Comparison of ENCODE assay signal across 17 cellular contexts in genomic region chr16:81891734-81892364, GRCh38.
DNase-seq lines count a peak whose midpoint lies in the region; ATAC-seq and TF ChIP-seq lines count a peak whose summit lies in the region.
"Had no signal": no experiment of that assay in that cellular context is flagged by ENCODE, and none has a peak within 500 bp of the region (broad histone marks: within the 10 kb centered on the region; RNA-seq: fewer than 3 reads in every experiment).

No MANE protein-coding gene starts in this region.

- no peak for TF ChIP-seq POLR2A in sigmoid colon (IDR thresholded peaks at IDR 0.05)

- H3K9ac ChIP-seq in GM23248 (no peak overlapping the region), PC-3 (ENCODE audit: low read length) (no peak overlapping the region)

- H3K79me2 ChIP-seq in GM23248 (ENCODE audit: insufficient read depth), result no peaks in the 10 kb centered on the region
- no peaks in the 10 kb centered on the region for H3K79me2 ChIP-seq in PC-3 (ENCODE audit: low read length)

- H3K4me2 ChIP-seq in GM23248 (ENCODE audit: unreplicated experiment) (no peak overlapping the region), PC-3 (ENCODE audit: low read length) (no peak overlapping the region)
- H3K4me2 ChIP-seq: PC-9 had no signal

- peaks cover 8% of the 10 kb centered on the region for H3K4me1 Mint-ChIP-seq in endothelial cell (ENCODE audit: unreplicated experiment)

- H3K4me1 ChIP-seq in GM23248 (ENCODE audit: insufficient read depth) (no peaks in the 10 kb centered on the region), PC-3 (ENCODE audit: insufficient read depth, low read length) (peaks cover 13% of the 10 kb centered on the region), sigmoid colon (no peaks in the 10 kb centered on the region)

- in situ Hi-C loops in GM23248 (cut with MboI), result no loop called here

- no peak for TF ChIP-seq CTCF in PC-3 (conservative IDR thresholded peaks at IDR 0.05; ENCODE audit: low read depth, low read length)
- no peak for TF ChIP-seq CTCF in endothelial cell (IDR thresholded peaks at IDR 0.05; ENCODE audit: unreplicated experiment)
- TF ChIP-seq CTCF in sigmoid colon (IDR thresholded peaks at IDR 0.05), result no peak

- H3K27ac ChIP-seq in GM23248 (no peak overlapping the region), PC-3 (ENCODE audit: low read length) (peak overlapping the region; percentile 62), sigmoid colon (no peak overlapping the region)
- H3K27ac ChIP-seq: PC-9 had no signal

- H3F3A ChIP-seq in GM23248 (ENCODE audit: insufficient read depth) (no peaks in the 10 kb centered on the region), PC-3 (ENCODE audit: low read length, unreplicated experiment) (no peaks in the 10 kb centered on the region)

- H3K27ac Mint-ChIP-seq in endothelial cell (ENCODE audit: unreplicated experiment), result no peak overlapping the region
- H3K27ac Mint-ChIP-seq: CD4-positive, alpha-beta T cell had no signal

- H3K36me3 ChIP-seq in GM23248 (ENCODE audit: low read depth) (no peaks in the 10 kb centered on the region), PC-3 (ENCODE audit: low read depth, low read length) (no peaks in the 10 kb centered on the region), sigmoid colon (no peaks in the 10 kb centered on the region)

- TF ChIP-seq EP300 in sigmoid colon (IDR thresholded peaks at IDR 0.05), result no peak

- peak; percentile 94 for ATAC-seq in PC-3
- ATAC-seq: HCT116 had no signal

- H2AFZ ChIP-seq in GM23248 (no peak overlapping the region), PC-3 (ENCODE audit: low read length) (peak overlapping the region; percentile 57)
- H2AFZ ChIP-seq: PC-9 had no signal

- no peaks in the 10 kb centered on the region for H3K9me3 Mint-ChIP-seq in endothelial cell (ENCODE audit: unreplicated experiment)
- H3K9me3 Mint-ChIP-seq: CD4-positive, alpha-beta T cell had no signal

- H3K9me3 ChIP-seq in GM23248 (ENCODE audit: low read depth), result no peaks in the 10 kb centered on the region
- no peaks in the 10 kb centered on the region for H3K9me3 ChIP-seq in PC-3 (ENCODE audit: low read length)
- H3K9me3 ChIP-seq in sigmoid colon, result no peaks in the 10 kb centered on the region

- H3K9me2 ChIP-seq in GM23248 (ENCODE audit: insufficient read depth) (no peaks in the 10 kb centered on the region), PC-3 (replicated peaks; ENCODE audit: low read length) (no peaks in the 10 kb centered on the region)

- H3K4me3 Mint-ChIP-seq in endothelial cell (ENCODE audit: unreplicated experiment), result peak overlapping the region; percentile 40
- H3K4me3 Mint-ChIP-seq: CD4-positive, alpha-beta T cell had no signal

- CTCF ChIA-PET in PC-3 (lab: Charles Lee), result interaction anchor here (0.5 to 1.5 kb wide), 2 partner anchors 105 to 489 kb away, joined by 9 to 13 read pairs; no protein-coding TSS in a partner anchor

- no TSS peak for BruUV-seq in PC-3 (replicated peaks; lab: Mats Ljungman, UMichigan)

- intact Hi-C loops in PC-3 (cut with micrococcal nuclease), result loop anchor here (1.0 to 10.0 kb wide), 4 partner anchors 9 to 339 kb away; partner anchors contain the start of gene HSD17B2
- intact Hi-C loops in sigmoid colon (cut with DNase I), result loop anchor here (5.0 kb wide), 1 partner anchor 105 kb away; no protein-coding TSS in a partner anchor
- intact Hi-C loops in posterior cingulate gyrus (cut with DNase I), result loop anchor here (2.0 kb wide), 1 partner anchor 339 kb away; no protein-coding TSS in a partner anchor

- H3K27me3 ChIP-seq in GM23248 (replicated peaks; ENCODE audit: insufficient read depth), result peaks cover 4% of the 10 kb centered on the region; the same call in 1 of the 2 replicates
- H3K27me3 ChIP-seq in PC-3 (ENCODE audit: low read length), result no peaks in the 10 kb centered on the region
- no peaks in the 10 kb centered on the region for H3K27me3 ChIP-seq in sigmoid colon

- 64 to 79% methylated on average over 6 of the region's 6 CpGs for WGBS in GM23248 (ENCODE audit: low coverage in 1 of 2, low lambda C conversion rate in 2 of 2, missing lambda C conversion rate in 2 of 2), 2 experiments
- 66 to 85% methylated on average over 6 of the region's 6 CpGs for WGBS in sigmoid colon, 2 donors

- no peak overlapping the region for H3K4me3 ChIP-seq in GM23248
- H3K4me3 ChIP-seq in PC-3 (ENCODE audit: low read length), result no peak overlapping the region
- H3K4me3 ChIP-seq in sigmoid colon, result no peak overlapping the region
- H3K4me3 ChIP-seq: PC-9 had no signal

- DNase-seq in GM23248 (peak; percentile 9), PC-3 (peak; percentile 63), endothelial cell (ENCODE audit: low spot score) (no peak), sigmoid colon (peak; percentile 27), NCI-H1417 treated with DMSO at 0.1 percent for 48 hours (lab: John Stamatoyannopoulos, UW) (no peak), NCI-H1436 (lab: John Stamatoyannopoulos, UW) (no peak), posterior cingulate gyrus (no peak)
- DNase-seq: Calu3; CD4-positive, alpha-beta T cell; DMS53; KG1; NCI-H1092; NCI-H1694; NCI-H510A treated with DMSO at 0.1 percent for 48 hours; NCI-H82; PC-9 had no signal

- H3K36me3 Mint-ChIP-seq in endothelial cell (ENCODE audit: low read depth, unreplicated experiment), result peaks cover 34% of the 10 kb centered on the region

- H4K20me1 ChIP-seq in GM23248 (ENCODE audit: insufficient read depth) (no peaks in the 10 kb centered on the region), PC-3 (ENCODE audit: low read length) (no peaks in the 10 kb centered on the region)

- H3K27me3 Mint-ChIP-seq in endothelial cell (ENCODE audit: unreplicated experiment), result no peaks in the 10 kb centered on the region
- H3K27me3 Mint-ChIP-seq: CD4-positive, alpha-beta T cell had no signal

- POLR2A ChIA-PET in PC-3 (lab: Charles Lee; ENCODE audit: unreplicated experiment), result interaction anchor here (0.5 to 0.6 kb wide), 3 partner anchors 25 to 465 kb away, joined by 3 to 6 read pairs (median 4); no protein-coding TSS in a partner anchor

Comparison
In these comparisons a context has a peak if more than half of its experiments do, and no peak if none do; other contexts are left out.
1. DNase-seq: peak in GM23248 (single experiment), PC-3 (single experiment) and sigmoid colon (single experiment); none in endothelial cell (single experiment), NCI-H1417 treated with DMSO at 0.1 percent for 48 hours (single experiment), NCI-H1436 (single experiment) and posterior cingulate gyrus (0 of 10).